Comparison of ENCODE assay signal across 17 cellular contexts in genomic region chrX:20061869-20062254, GRCh38. TPM values are rescaled to one million over a fixed set of nuclear protein-coding genes. Genes with fewer than 3 reads are reported as not detected.
A peak's percentile ranks its signal among the peaks of the same experiment; 100 is the strongest.
DNase-seq lines count a peak whose midpoint lies in the region; ATAC-seq and TF ChIP-seq lines count a peak whose summit lies in the region.
"Had no signal": no experiment of that assay in that cellular context is flagged by ENCODE, and none has a peak within 500 bp of the region (broad histone marks: within the 10 kb centered on the region; RNA-seq: fewer than 3 reads in every experiment).

No MANE protein-coding gene starts in this region.

- TF ChIP-seq RAD21 in IMR-90 (IDR thresholded peaks at IDR 0.05; ENCODE audit: low read length): no peak

- no peaks in the 10 kb centered on the region for H3K36me3 ChIP-seq in IMR-90 (ENCODE audit: control insufficient read depth, insufficient read depth, low read length)
- H3K36me3 ChIP-seq in MG63: no peaks in the 10 kb centered on the region

- TF ChIP-seq CTCF in IMR-90 (conservative IDR thresholded peaks at IDR 0.05; ENCODE audit: low read depth, low read length) (no peak), astrocyte of the cerebellum (IDR thresholded peaks at IDR 0.05; ENCODE audit: low read depth, low read length, missing control alignments) (no peak)

- ATAC-seq in IMR-90 (ENCODE audit: low read depth): peak; percentile 73
- no peak for ATAC-seq in memory B cell (ENCODE audit: low read depth)
- ATAC-seq in HG02610 (IDR thresholded peaks at IDR 0.05; ENCODE audit: unreplicated experiment): no peak
- ATAC-seq: activated CD8-positive, alpha-beta memory T cell treated with anti-CD3 and anti-CD28 coated beads, Interleukin-2, amount 10 ng/mL, durations not matched to agents 7 days and 5 days; activated naive CD4-positive, alpha-beta T cell treated with anti-CD3 and anti-CD28 coated beads, Interleukin-2, amount 50 U/mL, for 72 hours had no signal

- no peak overlapping the region for H3K4me2 ChIP-seq in IMR-90 (ENCODE audit: low read depth, low read length)

- no peak overlapping the region for H3K14ac ChIP-seq in IMR-90 (replicated peaks; ENCODE audit: low read depth, low read length)

- H3K18ac ChIP-seq in IMR-90 (ENCODE audit: low read depth, low read length): no peak overlapping the region

- H3K79me1 ChIP-seq in IMR-90 (ENCODE audit: low read depth in 1 of 2, low read length in 2 of 2): no peaks in the 10 kb centered on the region

- peaks cover 2% of the 10 kb centered on the region; the same call in 1 of the 2 replicates for H3K4me1 ChIP-seq in IMR-90 (ENCODE audit: control insufficient read depth, insufficient read depth, low read length)

- H3K56ac ChIP-seq in IMR-90 (ENCODE audit: extremely low read depth, insufficient read depth, low read length): no peak overlapping the region

- H3K4ac ChIP-seq in IMR-90 (ENCODE audit: low read depth, low read length): no peak overlapping the region

- CTCF ChIA-PET in IMR-90 (lab: Yijun Ruan, JAX): interaction anchor here (0.6 to 1.1 kb wide), 4 partner anchors 11 to 141 kb away, joined by 3 to 9 read pairs (median 3); no protein-coding TSS in a partner anchor

- no peak overlapping the region for H3K27ac ChIP-seq in IMR-90 (ENCODE audit: insufficient read depth, low read length)

- peak overlapping the region; percentile 97 for H3K27ac Mint-ChIP-seq in memory B cell
- H3K27ac Mint-ChIP-seq: activated CD8-positive, alpha-beta memory T cell treated with anti-CD3 and anti-CD28 coated beads, Interleukin-2, amount 10 ng/mL, durations not matched to agents 7 days and 5 days; activated naive CD4-positive, alpha-beta T cell treated with anti-CD3 and anti-CD28 coated beads, Interleukin-2, amount 50 U/mL, for 72 hours; H9; progenitor cell of endocrine pancreas; stimulated activated naive CD8-positive, alpha-beta T cell treated with anti-CD3 and anti-CD28 coated beads, Interleukin-15, Interleukin-2, amounts not matched to agents 100 ng/mL and 50 ng/mL, for 24 hours had no signal

- H2BK120ac ChIP-seq in IMR-90 (ENCODE audit: low read depth, low read length): no peak overlapping the region

- no peak overlapping the region for H2AFZ ChIP-seq in IMR-90 (replicated peaks; ENCODE audit: low read length, poor library complexity)

- no peaks in the 10 kb centered on the region for H3K36me3 Mint-ChIP-seq in memory B cell
- H3K36me3 Mint-ChIP-seq: activated CD8-positive, alpha-beta memory T cell treated with anti-CD3 and anti-CD28 coated beads, Interleukin-2, amount 10 ng/mL, durations not matched to agents 7 days and 5 days; activated naive CD4-positive, alpha-beta T cell treated with anti-CD3 and anti-CD28 coated beads, Interleukin-2, amount 50 U/mL, for 72 hours had no signal

- H3K4me3 ChIP-seq in IMR-90 (ENCODE audit: insufficient read depth, low read depth, low read length) (no peak overlapping the region), astrocyte of the cerebellum (ENCODE audit: low read depth, low read length) (no peak overlapping the region), MG63 (no peak overlapping the region)

- H3K4me1 Mint-ChIP-seq in memory B cell: peaks cover 15% of the 10 kb centered on the region

- H2AK5ac ChIP-seq in IMR-90 (ENCODE audit: low read depth, low read length): no peak overlapping the region

- no CpG with 5 or more reads among the region's 1 CpG for WGBS in IMR-90 (ENCODE audit: extremely low coverage in 2 of 2, insufficient read length in 1 of 2), 2 experiments

- H3K27me3 ChIP-seq in IMR-90 (ENCODE audit: control insufficient read depth, insufficient read depth, low read length) (peaks cover 15% of the 10 kb centered on the region), MG63 (no peaks in the 10 kb centered on the region)

- no peak overlapping the region for H4K91ac ChIP-seq in IMR-90 (ENCODE audit: insufficient read depth, low read depth, low read length)

- no TSS peak for BruUV-seq in IMR-90 (replicated peaks; lab: Mats Ljungman, UMichigan)

- H3K9ac ChIP-seq in IMR-90 (ENCODE audit: low read depth, low read length): no peak overlapping the region

- no peak overlapping the region for H3K23ac ChIP-seq in IMR-90 (ENCODE audit: low read depth, low read length)

- no peak overlapping the region for H4K8ac ChIP-seq in IMR-90 (ENCODE audit: low read depth in 2 of 2, low read length in 2 of 2)

- H2BK20ac ChIP-seq in IMR-90 (ENCODE audit: low read depth, low read length): no peak overlapping the region

- H3K9me3 ChIP-seq in IMR-90 (ENCODE audit: control insufficient read depth, insufficient read depth, low read length) (no peaks in the 10 kb centered on the region), MG63 (no peaks in the 10 kb centered on the region)

- POLR2A ChIA-PET in IMR-90 (lab: Charles Lee; ENCODE audit: unreplicated experiment): no interaction called here

- H2BK5ac ChIP-seq in IMR-90 (ENCODE audit: low read depth, low read length, poor library complexity, severe bottlenecking): no peak overlapping the region

- TF ChIP-seq POLR2A in IMR-90 (IDR thresholded peaks at IDR 0.05; ENCODE audit: low read depth, low read length): no peak

- 0 out of 2 replicates have a peak, but pooled peaks cover 3% of the 10 kb centered on the region for H3K9me1 ChIP-seq in IMR-90 (ENCODE audit: insufficient read depth, low read length)

- DNase-seq in Caki2 (ENCODE audit: low read depth) (peak; percentile 48), IMR-90 (peak; percentile 69), astrocyte of the cerebellum (ENCODE audit: low read depth) (peak; percentile 49), memory B cell (ENCODE audit: low spot score in 2 of 2) (no peak), MG63 (no peak), foreskin melanocyte (no peak), NCI-H526 (lab: John Stamatoyannopoulos, UW) (no peak)
- DNase-seq: activated CD8-positive, alpha-beta memory T cell treated with anti-CD3 and anti-CD28 coated beads, Interleukin-2, amount 10 ng/mL, durations not matched to agents 7 days and 5 days; effector CD4-positive, alpha-beta T cell; H9; hypothalamus; mesendoderm; stimulated activated CD4-positive, alpha-beta T cell treated with anti-CD3 and anti-CD28 coated beads, Interleukin-2, amount 100 ng/mL, for 48 hours had no signal

- no peaks in the 10 kb centered on the region for H3K9me3 Mint-ChIP-seq in memory B cell
- H3K9me3 Mint-ChIP-seq: activated naive CD4-positive, alpha-beta T cell treated with anti-CD3 and anti-CD28 coated beads, Interleukin-2, amount 50 U/mL, for 72 hours; stimulated activated naive CD8-positive, alpha-beta T cell treated with anti-CD3 and anti-CD28 coated beads, Interleukin-15, Interleukin-2, amounts not matched to agents 100 ng/mL and 50 ng/mL, for 24 hours had no signal

- H4K5ac ChIP-seq in IMR-90 (ENCODE audit: low read depth, low read length): no peak overlapping the region

- dilution Hi-C loops in IMR-90 (cut with HindIII; ENCODE audit: low sequenced_read_pairs, unreplicated experiment): no loop called here

- no peak overlapping the region for H2BK15ac ChIP-seq in IMR-90 (ENCODE audit: low read depth, low read length)

- H3K4me3 Mint-ChIP-seq in memory B cell: no peak overlapping the region
- H3K4me3 Mint-ChIP-seq: activated CD8-positive, alpha-beta memory T cell treated with anti-CD3 and anti-CD28 coated beads, Interleukin-2, amount 10 ng/mL, durations not matched to agents 7 days and 5 days; H9; stimulated activated naive CD8-positive, alpha-beta T cell treated with anti-CD3 and anti-CD28 coated beads, Interleukin-15, Interleukin-2, amounts not matched to agents 100 ng/mL and 50 ng/mL, for 24 hours had no signal

- H4K20me1 ChIP-seq in IMR-90 (ENCODE audit: insufficient read depth, low read length): no peaks in the 10 kb centered on the region

- in situ Hi-C loops in Caki2 (cut with HindIII; ENCODE audit: low pct_unique_long_range_greater_than_20kb, low sequenced_read_pairs) (no loop called here), IMR-90 (cut with MboI; ENCODE audit: low sequenced_read_pairs) (loop anchor here (25.0 kb wide), 1 partner anchor 675 kb away; no protein-coding TSS in a partner anchor), astrocyte of the cerebellum (cut with HindIII; ENCODE audit: low sequenced_read_pairs) (no loop called here)

- intact Hi-C loops in IMR-90 (cut with micrococcal nuclease): loop anchor here (10.0 kb wide), 2 partner anchors 327 to 687 kb away; no protein-coding TSS in a partner anchor

- H2AK9ac ChIP-seq in IMR-90 (replicated peaks; ENCODE audit: low read depth, low read length, poor library complexity): no peak overlapping the region

- H3K27me3 Mint-ChIP-seq in memory B cell: no peaks in the 10 kb centered on the region
- H3K27me3 Mint-ChIP-seq: progenitor cell of endocrine pancreas; stimulated activated naive CD8-positive, alpha-beta T cell treated with anti-CD3 and anti-CD28 coated beads, Interleukin-15, Interleukin-2, amounts not matched to agents 100 ng/mL and 50 ng/mL, for 24 hours had no signal

TF ChIP-seq in IMR-90, 13 proteins besides CTCF, POLR2A, EP300 and RAD21:
- TF ChIP-seq FOS (IDR thresholded peaks at IDR 0.05; ENCODE audit: low read depth, low read length): no peak
- TF ChIP-seq MAFK (IDR thresholded peaks at IDR 0.05; ENCODE audit: low read depth, low read length): 0 out of 2 replicates have a peak, but pooled peaks have one; percentile 4

RNA-seq across cellular contexts. Expression of gene MAP7D2, which starts 54.8 kb away (rescaled TPM):
- 0.03 and 1.6 TPM in 2 replicates for total RNA-seq in Caki2 (2014; rRNA removed; shearing (Covaris generic); ENCODE audit: low replicate concordance)
- under 0.01 and 0.18 TPM in 2 replicates for total RNA-seq in IMR-90 (2012; rRNA removed)
- 0.19 and 0.32 TPM in 2 replicates for polyA plus RNA-seq in IMR-90 (2012; rRNA removed)
- 0.14 and 0.20 TPM in 2 replicates for polyA plus RNA-seq in IMR-90 (2012; cell fraction: cytosol; rRNA removed)
- 0.20 and 0.41 TPM in 2 replicates for polyA plus RNA-seq in IMR-90 (2012; cell fraction: nucleus; rRNA removed; ENCODE audit: low replicate concordance)
- 0.07 and 0.25 TPM in 2 replicates for total RNA-seq in MG63 (2014; rRNA removed; shearing (Covaris generic); ENCODE audit: low replicate concordance)

Comparison
In these comparisons a context has a peak if more than half of its experiments do, and no peak if none do; other contexts are left out.
1. DNase-seq: peak in Caki2 (single experiment), IMR-90 (single experiment) and astrocyte of the cerebellum (single experiment); none in memory B cell (0 of 2), MG63 (single experiment), foreskin melanocyte (single experiment) and NCI-H526 (0 of 2).